Comparison of ENCODE assay signal across 9 cellular contexts in genomic region chr20:25042531-25043498, GRCh38. TPM values are rescaled to one million over a fixed set of nuclear protein-coding genes. Genes with fewer than 3 reads are reported as not detected.
DNase-seq lines count a peak whose midpoint lies in the region; ATAC-seq and TF ChIP-seq lines count a peak whose summit lies in the region.
"Had no signal": no experiment of that assay in that cellular context is flagged by ENCODE, and none has a peak within 500 bp of the region (broad histone marks: within the 10 kb centered on the region; RNA-seq: fewer than 3 reads in every experiment).

No MANE protein-coding gene starts in this region.

- DNase-seq in NCI-H510A (lab: John Stamatoyannopoulos, UW) (peak; percentile 50), mucosa of descending colon (peak; percentile 24 to 81 (median 53)), H4 (ENCODE audit: low spot score) (no peak), lower leg skin (ENCODE audit: low spot score in 2 of 2) (no peak), dedifferentiated amniotic fluid mesenchymal stem cell (ENCODE audit: extremely low spot score) (no peak)
- peak in 1 of 2 donors; percentile 11 for DNase-seq in activated naive CD4-positive, alpha-beta T cell treated with anti-CD3 and anti-CD28 coated beads, Interleukin-2, amount 50 U/mL, for 72 hours (ENCODE audit: low spot score in 2 of 2)

- intact Hi-C loops in mucosa of descending colon (cut with DNase I, micrococcal nuclease) (no loop called here), lower leg skin (cut with DNase I; ENCODE audit: low total_unique reads) (loop anchor here (10.0 kb wide), 1 partner anchor 1628 kb away; no protein-coding TSS in a partner anchor)

- peak overlapping the region; percentile 86 to 96 for H3K27ac Mint-ChIP-seq in activated naive CD4-positive, alpha-beta T cell treated with anti-CD3 and anti-CD28 coated beads, Interleukin-2, amount 50 U/mL, for 72 hours

- peak; percentile 92 for ATAC-seq in GM18519 (IDR thresholded peaks at IDR 0.05; ENCODE audit: low FRiP score, unreplicated experiment)
- peak; percentile 69 to 85 for ATAC-seq in activated naive CD4-positive, alpha-beta T cell treated with anti-CD3 and anti-CD28 coated beads, Interleukin-2, amount 50 U/mL, for 72 hours
- ATAC-seq in mucosa of descending colon, result peak; percentile 49

- H3K9me3 Mint-ChIP-seq in activated naive CD4-positive, alpha-beta T cell treated with anti-CD3 and anti-CD28 coated beads, Interleukin-2, amount 50 U/mL, for 72 hours, result no peaks in the 10 kb centered on the region

- H3K4me3 ChIP-seq in HEK293 (ENCODE audit: low read depth, low read length), result no peak overlapping the region
- H3K4me3 ChIP-seq in mucosa of descending colon, result no peak overlapping the region
- H3K4me3 ChIP-seq in lower leg skin (ENCODE audit: low read depth, poor library complexity, severe bottlenecking), result no peak overlapping the region

- no peaks in the 10 kb centered on the region for H3K9me3 ChIP-seq in HEK293 (ENCODE audit: control insufficient read depth, insufficient read depth, low read depth, low read length)
- no peaks in the 10 kb centered on the region for H3K9me3 ChIP-seq in mucosa of descending colon

- H3K27ac ChIP-seq in HEK293 (ENCODE audit: extremely low read depth, low read depth, low read length), result no peak overlapping the region

- WGBS in lower leg skin, 2 donors, result 60 to 66% methylated on average over 13 to 14 of the region's 14 CpGs

- H3K36me3 ChIP-seq in HEK293 (ENCODE audit: control insufficient read depth in 2 of 2, insufficient read depth in 1 of 2, low read length in 2 of 2) (peaks cover 0 to 7% of the 10 kb centered on the region in 2 experiments; a peak in 1 of 3 replicates), mucosa of descending colon (ENCODE audit: low read depth) (no peaks in the 10 kb centered on the region)

- H3K36me3 Mint-ChIP-seq in activated naive CD4-positive, alpha-beta T cell treated with anti-CD3 and anti-CD28 coated beads, Interleukin-2, amount 50 U/mL, for 72 hours, result no peaks in the 10 kb centered on the region

- TF ChIP-seq CTCF in HEK293 (tag by site-specific recombination; IDR thresholded peaks at IDR 0.05) (no peak), mucosa of descending colon (IDR thresholded peaks at IDR 0.05) (no peak), lower leg skin (IDR thresholded peaks at IDR 0.05) (no peak)

- no peak for TF ChIP-seq POLR2A in lower leg skin (IDR thresholded peaks at IDR 0.05)

- H3K4me1 ChIP-seq in HEK293 (ENCODE audit: control insufficient read depth, insufficient read depth, low read length) (no peaks in the 10 kb centered on the region), mucosa of descending colon (ENCODE audit: low read depth) (peaks cover 38% of the 10 kb centered on the region)

- POLR2A ChIA-PET in HEK293 (lab: Yijun Ruan, JAX), result no interaction called here

- CTCF ChIA-PET in HEK293 (lab: Yijun Ruan, JAX), result no interaction called here

TF ChIP-seq in HEK293, 187 proteins besides CTCF, POLR2A, EP300 and RAD21:
- TF ChIP-seq ZNF341 (tag by site-specific recombination; IDR thresholded peaks at IDR 0.05; ENCODE audit: low read depth) (peak; percentile 36; the same call in 1 of the 2 replicates), TCF7L2 (IDR thresholded peaks at IDR 0.05; ENCODE audit: borderline replicate concordance, low read depth, low read length) (no peak), KLF8 (tag by site-specific recombination; IDR thresholded peaks at IDR 0.05) (no peak), BCL11A (tag by site-specific recombination; IDR thresholded peaks at IDR 0.05; ENCODE audit: low read depth) (no peak), ZIC2 (tag by site-specific recombination; IDR thresholded peaks at IDR 0.05) (peak; percentile 49)
- TF ChIP-seq, protein P1, sequence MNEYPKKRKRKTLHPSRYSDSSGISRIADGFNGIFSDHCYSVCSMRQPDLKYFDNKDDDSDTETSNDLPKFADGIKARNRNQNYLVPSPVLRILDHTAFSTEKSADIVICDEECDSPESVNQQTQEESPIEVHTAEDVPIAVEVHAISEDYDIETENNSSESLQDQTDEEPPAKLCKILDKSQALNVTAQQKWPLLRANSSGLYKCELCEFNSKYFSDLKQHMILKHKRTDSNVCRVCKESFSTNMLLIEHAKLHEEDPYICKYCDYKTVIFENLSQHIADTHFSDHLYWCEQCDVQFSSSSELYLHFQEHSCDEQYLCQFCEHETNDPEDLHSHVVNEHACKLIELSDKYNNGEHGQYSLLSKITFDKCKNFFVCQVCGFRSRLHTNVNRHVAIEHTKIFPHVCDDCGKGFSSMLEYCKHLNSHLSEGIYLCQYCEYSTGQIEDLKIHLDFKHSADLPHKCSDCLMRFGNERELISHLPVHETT (tag by site-specific recombination; IDR thresholded peaks at IDR 0.05), result no peak
- TF ChIP-seq, protein P2, sequence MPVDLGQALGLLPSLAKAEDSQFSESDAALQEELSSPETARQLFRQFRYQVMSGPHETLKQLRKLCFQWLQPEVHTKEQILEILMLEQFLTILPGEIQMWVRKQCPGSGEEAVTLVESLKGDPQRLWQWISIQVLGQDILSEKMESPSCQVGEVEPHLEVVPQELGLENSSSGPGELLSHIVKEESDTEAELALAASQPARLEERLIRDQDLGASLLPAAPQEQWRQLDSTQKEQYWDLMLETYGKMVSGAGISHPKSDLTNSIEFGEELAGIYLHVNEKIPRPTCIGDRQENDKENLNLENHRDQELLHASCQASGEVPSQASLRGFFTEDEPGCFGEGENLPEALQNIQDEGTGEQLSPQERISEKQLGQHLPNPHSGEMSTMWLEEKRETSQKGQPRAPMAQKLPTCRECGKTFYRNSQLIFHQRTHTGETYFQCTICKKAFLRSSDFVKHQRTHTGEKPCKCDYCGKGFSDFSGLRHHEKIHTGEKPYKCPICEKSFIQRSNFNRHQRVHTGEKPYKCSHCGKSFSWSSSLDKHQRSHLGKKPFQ (tag by site-specific recombination; IDR thresholded peaks at IDR 0.05), result no peak

RNA-seq across cellular contexts. Expression of gene ACSS1, which starts 15.1 kb away (rescaled TPM):
- total RNA-seq in activated naive CD4-positive, alpha-beta T cell treated with anti-CD3 and anti-CD28 coated beads, Interleukin-2, amount 50 U/mL, for 72 hours, result 10 to 100 TPM in 1 of 2 donors, 1 to 10 TPM in 1; 5.5 to 11.3 TPM
- 10 to 100 TPM; 29.8 to 37.9 (median 36.9) TPM for total RNA-seq in mucosa of descending colon
- 0.10 and 0.21 TPM in 2 replicates for total RNA-seq in H4 (2014; rRNA removed; shearing (Covaris generic))
- 10 to 100 TPM; 33.7 to 42.3 (median 38.4) TPM for total RNA-seq in lower leg skin

RNA-seq across cellular contexts. Expression of gene VSX1, which starts 39.1 kb away (rescaled TPM):
- not detected for total RNA-seq in activated naive CD4-positive, alpha-beta T cell treated with anti-CD3 and anti-CD28 coated beads, Interleukin-2, amount 50 U/mL, for 72 hours
- total RNA-seq in mucosa of descending colon (under 1 TPM in 1 of 3 donors, not detected in 2; 0.22 TPM), lower leg skin (not detected)
- total RNA-seq in H4 (2014; rRNA removed; shearing (Covaris generic)), result not detected in 2 replicates
- total RNA-seq: glomerular endothelial cell had no signal

RNA-seq across cellular contexts. Expression of gene APMAP, which starts 50.3 kb away (rescaled TPM):
- total RNA-seq in activated naive CD4-positive, alpha-beta T cell treated with anti-CD3 and anti-CD28 coated beads, Interleukin-2, amount 50 U/mL, for 72 hours, result 10 to 100 TPM; 33.7 to 57.6 TPM
- total RNA-seq in mucosa of descending colon (10 to 100 TPM; 46.3 to 51.5 (median 47.3) TPM), lower leg skin (10 to 100 TPM; 34.4 to 88.7 (median 52.6) TPM)
- 110 and 115 TPM in 2 replicates for total RNA-seq in H4 (2014; rRNA removed; shearing (Covaris generic))

Comparison
In these comparisons a context has a peak if more than half of its experiments do, and no peak if none do; other contexts are left out.
1. DNase-seq: peak in NCI-H510A (single experiment) and mucosa of descending colon (3 of 3); none in H4 (single experiment), lower leg skin (0 of 2) and dedifferentiated amniotic fluid mesenchymal stem cell (single experiment).
2. Peak in every context shown above with its lines, with median percentiles within 50 percentile points of each other: ATAC-seq.